ENCODE assay signal across 8 cellular contexts in genomic region chr20:36051318-36052116, GRCh38.
DNase-seq lines count a peak whose midpoint lies in the region; ATAC-seq and TF ChIP-seq lines count a peak whose summit lies in the region.

No MANE protein-coding gene starts in this region.

- peak overlapping the region; percentile 81 for H3K18ac ChIP-seq in neuronal stem cell (ENCODE audit: low read length)

- CTCF ChIA-PET in CD8-positive, alpha-beta T cell (lab: Charles Lee), result interaction anchor here (0.6 kb wide), 1 partner anchor 257 kb away, joined by 3 read pairs; no protein-coding TSS in a partner anchor

- H3K14ac ChIP-seq in neuronal stem cell (ENCODE audit: low read length), result no peak overlapping the region

- ATAC-seq in CD8-positive, alpha-beta T cell, result no peak
- ATAC-seq in effector memory CD8-positive, alpha-beta T cell (replicated peaks), result no peak
- ATAC-seq in GM19035 (IDR thresholded peaks at IDR 0.05; ENCODE audit: unreplicated experiment) (no peak), GM18873 (IDR thresholded peaks at IDR 0.05; ENCODE audit: low FRiP score, unreplicated experiment) (no peak), left lobe of liver (no peak)

- H3K4me1 ChIP-seq in CD8-positive, alpha-beta T cell (ENCODE audit: insufficient read depth, low read length), result peaks cover 20% of the 10 kb centered on the region
- H3K4me1 ChIP-seq in NT2/D1 (ENCODE audit: insufficient read depth, insufficient read length), result peaks cover 3% of the 10 kb centered on the region
- peaks cover 6 to 8% of the 10 kb centered on the region in 2 donors for H3K4me1 ChIP-seq in neuronal stem cell (ENCODE audit: control insufficient read depth in 2 of 2, insufficient read depth in 1 of 2, low read depth in 1 of 2, low read length in 2 of 2)

- H3K9ac ChIP-seq in NT2/D1 (ENCODE audit: insufficient read length, low read depth) (peak overlapping the region; percentile 22), neuronal stem cell (ENCODE audit: low read depth, low read length, poor library complexity) (no peak overlapping the region)

- peak overlapping the region; percentile 52 for H3K4me2 ChIP-seq in neuronal stem cell (ENCODE audit: insufficient read depth, low read length, poor library complexity, severe bottlenecking)

- DNase-seq in CD8-positive, alpha-beta T cell, result no peak
- DNase-seq in NT2/D1 (ENCODE audit: low read depth, low spot score) (no peak), neuronal stem cell (ENCODE audit: low spot score) (no peak), NCI-H748 treated with DMSO at 0.1 percent for 48 hours (lab: John Stamatoyannopoulos, UW) (no peak), left lobe of liver (ENCODE audit: low spot score) (no peak)
- DNase-seq in effector memory CD8-positive, alpha-beta T cell, result no peak

- H2BK5ac ChIP-seq in neuronal stem cell (ENCODE audit: low read length), result no peak overlapping the region

- H3K36me3 ChIP-seq in CD8-positive, alpha-beta T cell (ENCODE audit: insufficient read depth, low read length), result no peaks in the 10 kb centered on the region
- H3K36me3 ChIP-seq in NT2/D1 (ENCODE audit: insufficient read depth, insufficient read length, low read length) (peaks cover 5% of the 10 kb centered on the region), neuronal stem cell (replicated peaks in 1 of 2; ENCODE audit: control insufficient read depth in 2 of 2, insufficient read depth in 2 of 2, low read length in 2 of 2) (peaks cover 0 to 18% of the 10 kb centered on the region in 2 donors)

- no peaks in the 10 kb centered on the region for H3K27me3 ChIP-seq in CD8-positive, alpha-beta T cell (ENCODE audit: insufficient read depth, low read length)
- H3K27me3 ChIP-seq in NT2/D1 (ENCODE audit: insufficient read depth, insufficient read length) (no peaks in the 10 kb centered on the region), neuronal stem cell (ENCODE audit: control insufficient read depth in 3 of 3, insufficient read depth in 3 of 3, low read depth in 1 of 3, low read length in 3 of 3) (no peaks in the 10 kb centered on the region)

- no peak overlapping the region for H4K8ac ChIP-seq in neuronal stem cell (ENCODE audit: low read depth, low read length)

- no peaks in the 10 kb centered on the region for H3K79me1 ChIP-seq in neuronal stem cell (ENCODE audit: low read depth, low read length)

- intact Hi-C loops in CD8-positive, alpha-beta T cell (cut with DNase I, micrococcal nuclease), result loop anchor here (1.0 to 2.0 kb wide), 4 partner anchors 13 to 639 kb away; partner anchors contain the start of gene SCAND1 (in 1 of the 2)

- peak overlapping the region; percentile 85 for H2AFZ ChIP-seq in neuronal stem cell (ENCODE audit: low read length)

- peak overlapping the region; percentile 81 for H3K4me3 ChIP-seq in CD8-positive, alpha-beta T cell (ENCODE audit: low read depth, low read length)
- peak overlapping the region; percentile 97 for H3K4me3 ChIP-seq in NT2/D1 (ENCODE audit: insufficient read length, low read depth)
- H3K4me3 ChIP-seq in neuronal stem cell (ENCODE audit: low read length in 2 of 2), result peak overlapping the region in 1 of 2 donors; percentile 63

- H3K27ac Mint-ChIP-seq in CD8-positive, alpha-beta T cell, result peak overlapping the region; percentile 88
- peak overlapping the region; percentile 24 to 92 for H3K27ac Mint-ChIP-seq in effector memory CD8-positive, alpha-beta T cell

- H2BK120ac ChIP-seq in neuronal stem cell (ENCODE audit: low read depth, low read length), result no peak overlapping the region

- H3K36me3 Mint-ChIP-seq in CD8-positive, alpha-beta T cell, result peaks cover 22% of the 10 kb centered on the region
- H3K36me3 Mint-ChIP-seq in effector memory CD8-positive, alpha-beta T cell (ENCODE audit: insufficient read depth), result peaks cover 27% of the 10 kb centered on the region

- H3K9me3 Mint-ChIP-seq in CD8-positive, alpha-beta T cell, result no peaks in the 10 kb centered on the region
- no peaks in the 10 kb centered on the region for H3K9me3 Mint-ChIP-seq in effector memory CD8-positive, alpha-beta T cell

- peak overlapping the region; percentile 68 for H2BK15ac ChIP-seq in neuronal stem cell (ENCODE audit: low read length)

- no peak overlapping the region for H2BK12ac ChIP-seq in neuronal stem cell (ENCODE audit: low read length)

- H3K27ac ChIP-seq in CD8-positive, alpha-beta T cell (ENCODE audit: low read depth, low read length), result peak overlapping the region; percentile 84
- peak overlapping the region; percentile 11 for H3K27ac ChIP-seq in neuronal stem cell (replicated peaks; ENCODE audit: low read length)

- peak overlapping the region; percentile 90 for H3K4me3 Mint-ChIP-seq in CD8-positive, alpha-beta T cell
- H3K4me3 Mint-ChIP-seq in effector memory CD8-positive, alpha-beta T cell, result peak overlapping the region; percentile 78 to 94

- WGBS in neuronal stem cell (ENCODE audit: extremely low coverage in 2 of 2, insufficient read length in 2 of 2, insufficient replicate concordance in 1 of 2), 2 donors, result no CpG with 5 or more reads among the region's 13 CpGs

- POLR2A ChIA-PET in CD8-positive, alpha-beta T cell (lab: Charles Lee), result interaction anchor here (0.8 to 3.2 kb wide), 3 partner anchors 13 to 310 kb away, joined by 4 to 14 read pairs (median 10); partner anchors contain the start of genes RBM39 and SCAND1

- H3K27me3 Mint-ChIP-seq in CD8-positive, alpha-beta T cell (ENCODE audit: low read depth), result peaks cover 3% of the 10 kb centered on the region
- peaks cover 13 to 20% of the 10 kb centered on the region in 2 donors for H3K27me3 Mint-ChIP-seq in effector memory CD8-positive, alpha-beta T cell

- H3K4ac ChIP-seq in neuronal stem cell (ENCODE audit: low read length), result no peak overlapping the region

- H4K91ac ChIP-seq in neuronal stem cell (ENCODE audit: low read depth, low read length, poor library complexity), result peak overlapping the region; percentile 65

- H2AK5ac ChIP-seq in neuronal stem cell (ENCODE audit: low read depth, low read length), result no peak overlapping the region

- TF ChIP-seq CTCF in CD8-positive, alpha-beta T cell (IDR thresholded peaks at IDR 0.05), result no peak

- peaks cover 37% of the 10 kb centered on the region for H3K4me1 Mint-ChIP-seq in CD8-positive, alpha-beta T cell (ENCODE audit: low read depth)
- H3K4me1 Mint-ChIP-seq in effector memory CD8-positive, alpha-beta T cell (ENCODE audit: low read depth in 2 of 2), result peaks cover 30 to 41% of the 10 kb centered on the region in 2 donors

- H3K9me3 ChIP-seq in CD8-positive, alpha-beta T cell (ENCODE audit: low read length), result no peaks in the 10 kb centered on the region
- no peaks in the 10 kb centered on the region for H3K9me3 ChIP-seq in NT2/D1 (ENCODE audit: insufficient read depth, low read length)
- no peaks in the 10 kb centered on the region for H3K9me3 ChIP-seq in neuronal stem cell (replicated peaks in 1 of 2; ENCODE audit: control insufficient read depth in 2 of 2, insufficient read depth in 1 of 2, low read depth in 1 of 2, low read length in 2 of 2)

- H3K23ac ChIP-seq in neuronal stem cell (ENCODE audit: low read depth, low read length, poor library complexity), result no peak overlapping the region
